16 cellular contexts compared by ENCODE assay signal in genomic region chr15:92140802-92141201, GRCh38.
"Had no signal": no experiment of that assay in that cellular context is flagged by ENCODE, and none has a peak within 500 bp of the region (broad histone marks: within the 10 kb centered on the region; RNA-seq: fewer than 3 reads in every experiment).

No MANE protein-coding gene starts in this region.

- DNase-seq: activated B cell treated with CpG ODN at 0.5 μM for 24 hours; activated CD4-positive, alpha-beta memory T cell treated with anti-CD3 and anti-CD28 coated beads for 36 hours; activated CD4-positive, alpha-beta T cell treated with anti-CD3 and anti-CD28 coated beads for 4 hours; activated naive CD4-positive, alpha-beta T cell treated with anti-CD3 and anti-CD28 coated beads, Interleukin-2, amount 10 ng/mL, durations not matched to agents 7 days and 5 days; activated naive CD8-positive, alpha-beta T cell treated with anti-CD3 and anti-CD28 coated beads, Interleukin-2, amount 50 U/mL, for 24 hours; activated T-cell treated with anti-CD3 and anti-CD28 coated beads, Interleukin-2, amount 50 U/mL, for 1 hour; anterior cingulate cortex; cerebellar nuclear complex; effector CD4-positive, alpha-beta T cell; esophagus squamous epithelium; spleen; stimulated activated CD4-positive, alpha-beta T cell treated with anti-CD3 and anti-CD28 coated beads, Interleukin-4, amount 100 ng/mL, for 4 hours; T-helper 9 cell had no signal

- H3K27ac ChIP-seq: neutrophil, spleen, thoracic aorta had no signal

- H3K4me3 ChIP-seq: esophagus squamous epithelium, lung, spleen, thoracic aorta had no signal

- H3K27me3 ChIP-seq: esophagus squamous epithelium, neutrophil, spleen had no signal

- H3K36me3 ChIP-seq: thoracic aorta had no signal

- H3K9me3 ChIP-seq: esophagus squamous epithelium, neutrophil, spleen, thoracic aorta had no signal
